In genomic region chr3:186540444-186541226, GRCh38 we compare ENCODE assay signal across 1 cellular context.
TF ChIP-seq lines count a peak whose summit lies in the region.

No MANE protein-coding gene starts in this region.

TF ChIP-seq in HepG2, 621 proteins besides CTCF, POLR2A, EP300 and RAD21 (continued from another document):
- TF ChIP-seq ZNF784 (CRISPR knock-in tag; IDR thresholded peaks at IDR 0.05; ENCODE audit: borderline replicate concordance) (no peak), GPBP1L1 (CRISPR knock-in tag; IDR thresholded peaks at IDR 0.05) (no peak), RFX5 (IDR thresholded peaks at IDR 0.05; ENCODE audit: low read depth, low read length) (no peak), ZNF44 (CRISPR knock-in tag; IDR thresholded peaks at IDR 0.05) (no peak)
TF ChIP-seq in HepG2: peak in this region for 24.
